Comparison of ENCODE assay signal across 9 cellular contexts in the genomic region with DNA sequence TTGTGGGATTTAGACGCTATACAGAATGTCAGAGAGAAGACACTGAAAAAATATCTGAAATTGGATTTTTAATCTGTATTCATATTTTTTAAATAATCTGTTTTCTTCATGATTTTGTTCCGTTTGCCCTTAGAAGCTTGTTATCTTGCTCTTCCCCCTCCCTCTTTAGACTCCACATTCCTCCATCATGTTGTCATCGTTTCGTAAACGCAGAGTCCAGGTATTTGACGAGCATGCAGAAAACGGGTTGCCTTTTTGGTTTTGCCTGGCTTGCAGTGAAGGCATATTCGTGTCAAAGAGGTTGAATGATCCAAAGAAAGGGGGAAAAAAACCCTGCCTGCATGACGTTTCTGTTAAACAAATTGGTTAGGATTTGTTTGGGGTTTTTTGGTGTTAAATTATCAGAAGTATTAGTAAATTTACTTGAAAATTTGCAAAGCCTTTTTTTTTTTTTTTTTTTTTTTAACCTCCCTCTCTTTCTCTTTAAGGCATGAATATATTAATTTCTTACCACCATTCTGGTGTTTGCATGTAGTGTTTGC. TPM values are rescaled to one million over a fixed set of nuclear protein-coding genes. Genes with fewer than 3 reads are reported as not detected.
A peak's percentile ranks its signal among the peaks of the same experiment; 100 is the strongest.
DNase-seq lines count a peak whose midpoint lies in the region; ATAC-seq and TF ChIP-seq lines count a peak whose summit lies in the region.
"Had no signal": no experiment of that assay in that cellular context is flagged by ENCODE, and none has a peak within 500 bp of the region (broad histone marks: within the 10 kb centered on the region; RNA-seq: fewer than 3 reads in every experiment).

No MANE protein-coding gene starts in this region.

- peak overlapping the region; percentile 83 for H3K9ac ChIP-seq in HCT116 (ENCODE audit: low read length)
- peak overlapping the region; percentile 34 for H3K9ac ChIP-seq in smooth muscle cell (ENCODE audit: low read depth)

- no TSS peak for BruUV-seq in HCT116 (replicated peaks; lab: Mats Ljungman, UMichigan)

- WGBS in gastroesophageal sphincter (ENCODE audit: low coverage in 1 of 2), 2 donors, result 4 to 14% methylated on average over 5 to 9 of the region's 9 CpGs
- WGBS in smooth muscle cell (ENCODE audit: low lambda C conversion rate), result 10% methylated on average over 9 of the region's 9 CpGs
- 20% methylated on average over 9 of the region's 9 CpGs for WGBS in prostate gland

- CTCF ChIA-PET in HCT116 (lab: Charles Lee), result interaction anchor here (1.1 to 1.9 kb wide), 2 partner anchors 80 to 117 kb away, joined by 3 to 7 read pairs; no protein-coding TSS in a partner anchor

- H3K79me2 ChIP-seq in HCT116 (ENCODE audit: insufficient read depth, low read length), result peaks cover 73% of the 10 kb centered on the region
- H3K79me2 ChIP-seq in smooth muscle cell (ENCODE audit: low read depth), result peaks cover 60% of the 10 kb centered on the region

- DNase-seq in HCT116 (ENCODE audit: low read depth, low spot score) (peak; percentile 46), SW480 (ENCODE audit: low spot score) (peak; percentile 77), smooth muscle cell (lab: John Stamatoyannopoulos, UW; ENCODE audit: unreplicated experiment) (no peak), prostate gland (ENCODE audit: low spot score) (no peak)
- DNase-seq in activated naive CD4-positive, alpha-beta T cell treated with anti-CD3 and anti-CD28 coated beads, Interleukin-2, amount 50 U/mL, for 72 hours (ENCODE audit: low spot score in 2 of 2), result no peak

- H3K9me3 ChIP-seq in HCT116 (ENCODE audit: control insufficient read depth in 1 of 2, insufficient read depth in 1 of 2, low read depth in 1 of 2, low read length in 2 of 2) (no peaks in the 10 kb centered on the region), gastroesophageal sphincter (no peaks in the 10 kb centered on the region), smooth muscle cell (replicated peaks; ENCODE audit: low read depth) (no peaks in the 10 kb centered on the region), prostate gland (no peaks in the 10 kb centered on the region)

- H3K27ac ChIP-seq in HCT116 (ENCODE audit: low read depth, low read length) (peak overlapping the region; percentile 44; the same call in 1 of the 2 replicates), gastroesophageal sphincter (peak overlapping the region; percentile 88 to 100 (median 98)), smooth muscle cell (ENCODE audit: low read depth) (peak overlapping the region; percentile 81), prostate gland (peak overlapping the region in 1 of 2 donors; percentile 26)

- H3K27me3 ChIP-seq in HCT116 (ENCODE audit: insufficient read depth, low read length) (no peaks in the 10 kb centered on the region), gastroesophageal sphincter (no peaks in the 10 kb centered on the region), smooth muscle cell (ENCODE audit: low read depth) (no peaks in the 10 kb centered on the region), prostate gland (replicated peaks; ENCODE audit: insufficient read depth) (no peaks in the 10 kb centered on the region)

- H3K36me3 Mint-ChIP-seq in activated naive CD4-positive, alpha-beta T cell treated with anti-CD3 and anti-CD28 coated beads, Interleukin-2, amount 50 U/mL, for 72 hours, result peaks cover 0 to 7% of the 10 kb centered on the region in 2 donors

- H3K4me1 ChIP-seq in HCT116 (ENCODE audit: control insufficient read depth in 1 of 2, insufficient read depth in 2 of 2, low read length in 2 of 2) (peaks cover 51 to 71% of the 10 kb centered on the region in 2 experiments), gastroesophageal sphincter (peaks cover 27 to 84% (median 44%) of the 10 kb centered on the region in 3 donors), smooth muscle cell (ENCODE audit: low read depth) (peaks cover 51% of the 10 kb centered on the region), prostate gland (replicated peaks) (peaks cover 16% of the 10 kb centered on the region)

- H3K4me3 ChIP-seq in HCT116 (replicated peaks in 1 of 2; ENCODE audit: low read depth in 1 of 2, low read length in 2 of 2) (peak overlapping the region; percentile 15 to 93; a peak in 3 of 4 replicates), gastroesophageal sphincter (peak overlapping the region in 1 of 2 donors; percentile 87), smooth muscle cell (peak overlapping the region; percentile 92), prostate gland (no peak overlapping the region)

- TF ChIP-seq POLR2A in HCT116 (IDR thresholded peaks at IDR 0.05; ENCODE audit: borderline replicate concordance, extremely low read depth, insufficient read depth, insufficient read length), result no peak
- TF ChIP-seq POLR2A in gastroesophageal sphincter (IDR thresholded peaks at IDR 0.05), result no peak
- no peak for TF ChIP-seq POLR2A in prostate gland (IDR thresholded peaks at IDR 0.05)

- RAD21 ChIA-PET in HCT116 (lab: Charles Lee; ENCODE audit: low non-redundant PET in 1 of 2, low total read pairs in 2 of 2, uncharacterized antibody in 2 of 2, unreplicated experiment in 2 of 2), result no interaction called here

- peak overlapping the region; percentile 88 for H3K4me2 ChIP-seq in HCT116 (ENCODE audit: low read length)
- H3K4me2 ChIP-seq in smooth muscle cell, result peak overlapping the region; percentile 94

- H3K9me2 ChIP-seq in HCT116 (ENCODE audit: insufficient read depth), result no peaks in the 10 kb centered on the region

- POLR2A ChIA-PET in HCT116 (lab: Charles Lee), result interaction anchor here (1.1 to 2.1 kb wide), 4 partner anchors 10 to 34 kb away, joined by 3 to 6 read pairs (median 4); no protein-coding TSS in a partner anchor

- no peak overlapping the region for H3K27ac Mint-ChIP-seq in activated naive CD4-positive, alpha-beta T cell treated with anti-CD3 and anti-CD28 coated beads, Interleukin-2, amount 50 U/mL, for 72 hours

- TF ChIP-seq CTCF in HCT116 (IDR thresholded peaks at IDR 0.05 in 2 of 3, conservative IDR thresholded peaks at IDR 0.05 in 1 of 3; ENCODE audit: borderline replicate concordance in 1 of 3, insufficient read depth in 1 of 3, low read depth in 2 of 3, low read length in 2 of 3) (no peak), gastroesophageal sphincter (IDR thresholded peaks at IDR 0.05) (no peak), smooth muscle cell (IDR thresholded peaks at IDR 0.05; ENCODE audit: borderline replicate concordance, insufficient read depth, poor library complexity, severe bottlenecking) (no peak), prostate gland (IDR thresholded peaks at IDR 0.05) (no peak)

- intact Hi-C loops in HCT116 (cut with micrococcal nuclease), result loop anchor here (10.0 kb wide), 1 partner anchor 260 kb away; no protein-coding TSS in a partner anchor
- intact Hi-C loops in prostate gland (cut with DNase I), result loop anchor here (10.0 kb wide), 1 partner anchor 50 kb away; no protein-coding TSS in a partner anchor

- H3K36me3 ChIP-seq in HCT116 (ENCODE audit: control insufficient read depth in 1 of 2, insufficient read depth in 2 of 2, low read length in 2 of 2), result no peaks in the 10 kb centered on the region; a peak in 1 of 4 replicates
- no peaks in the 10 kb centered on the region for H3K36me3 ChIP-seq in gastroesophageal sphincter
- no peaks in the 10 kb centered on the region for H3K36me3 ChIP-seq in smooth muscle cell (ENCODE audit: low read depth)
- H3K36me3 ChIP-seq in prostate gland, result no peaks in the 10 kb centered on the region

- H3K9me3 Mint-ChIP-seq in activated naive CD4-positive, alpha-beta T cell treated with anti-CD3 and anti-CD28 coated beads, Interleukin-2, amount 50 U/mL, for 72 hours, result no peaks in the 10 kb centered on the region
- H3K9me3 Mint-ChIP-seq: central memory CD8-positive, alpha-beta T cell had no signal

- no peak for TF ChIP-seq EP300 in gastroesophageal sphincter (IDR thresholded peaks at IDR 0.05)

- H3F3A ChIP-seq in smooth muscle cell (ENCODE audit: low read depth), result peaks cover 19% of the 10 kb centered on the region

- no peak for ATAC-seq in HCT116
- ATAC-seq in gastroesophageal sphincter, result no peak
- ATAC-seq in HG02840 (IDR thresholded peaks at IDR 0.05; ENCODE audit: low FRiP score, unreplicated experiment), result no peak
- no peak for ATAC-seq in HG02973 (IDR thresholded peaks at IDR 0.05; ENCODE audit: unreplicated experiment)
- no peak for ATAC-seq in activated naive CD4-positive, alpha-beta T cell treated with anti-CD3 and anti-CD28 coated beads, Interleukin-2, amount 50 U/mL, for 72 hours

- H2AFZ ChIP-seq in HCT116 (ENCODE audit: low read depth, low read length, poor library complexity, severe bottlenecking), result no peak overlapping the region
- no peak overlapping the region for H2AFZ ChIP-seq in smooth muscle cell (ENCODE audit: low read depth)

- no peak for TF ChIP-seq RAD21 in HCT116 (IDR thresholded peaks at IDR 0.05; ENCODE audit: low read depth)

- H4K20me1 ChIP-seq in HCT116 (ENCODE audit: insufficient read depth) (peaks cover 10% of the 10 kb centered on the region; the same call in 1 of the 2 replicates), smooth muscle cell (ENCODE audit: low read depth) (peaks cover 72% of the 10 kb centered on the region)

TF ChIP-seq in HCT116, 20 proteins besides CTCF, POLR2A, EP300 and RAD21 (continues in another document):
- TF ChIP-seq SIN3A (IDR thresholded peaks at IDR 0.05; ENCODE audit: low read depth) (0 out of 2 replicates have a peak, but pooled peaks have one; percentile 28), ZNF274 (IDR thresholded peaks at IDR 0.05; ENCODE audit: low read depth, low read length) (no peak), CEBPB (IDR thresholded peaks at IDR 0.05; ENCODE audit: low read depth) (peak; percentile 65; the same call in 1 of the 2 replicates), ATF3 (IDR thresholded peaks at IDR 0.05) (peak; percentile 76; the same call in 1 of the 2 replicates), JUND (IDR thresholded peaks at IDR 0.05) (peak; percentile 64)

RNA-seq across cellular contexts. Expression of gene SPTAN1, which starts 2.9 kb away (rescaled TPM):
- total RNA-seq in HCT116 (2021; ENCODE audit: unreplicated experiment), result 111 TPM
- polyA plus RNA-seq in HCT116 (2012), result 97.8 and 99.6 TPM in 2 replicates
- 100 to 1,000 TPM; 223 to 390 (median 286) TPM for total RNA-seq in gastroesophageal sphincter
- total RNA-seq in smooth muscle cell, result 143 and 145 TPM in 2 replicates
- polyA plus RNA-seq in smooth muscle cell, result 84.9 and 115 TPM in 2 replicates
- 100 to 1,000 TPM; 130 to 472 TPM for total RNA-seq in prostate gland
- 100 to 1,000 TPM; 242 to 278 TPM for total RNA-seq in activated naive CD4-positive, alpha-beta T cell treated with anti-CD3 and anti-CD28 coated beads, Interleukin-2, amount 50 U/mL, for 72 hours

RNA-seq across cellular contexts. Expression of gene GLE1, which starts 50.7 kb away (rescaled TPM):
- total RNA-seq in HCT116 (2021; ENCODE audit: unreplicated experiment) (36.6 TPM), gastroesophageal sphincter (10 to 100 TPM; 18.7 to 32.4 (median 26.9) TPM), smooth muscle cell (14.1 and 16.0 TPM in 2 replicates), prostate gland (10 to 100 TPM; 31.5 to 34.2 TPM)
- polyA plus RNA-seq in HCT116 (2012), result 21.6 and 26.1 TPM in 2 replicates
- polyA plus RNA-seq in smooth muscle cell, result 11.2 and 11.8 TPM in 2 replicates
- 10 to 100 TPM; 51.4 to 57.0 TPM for total RNA-seq in activated naive CD4-positive, alpha-beta T cell treated with anti-CD3 and anti-CD28 coated beads, Interleukin-2, amount 50 U/mL, for 72 hours

Comparison
In these comparisons a context has a peak if more than half of its experiments do, and no peak if none do; other contexts are left out.
1. DNase-seq: peak in HCT116 (single experiment) and SW480 (single experiment); none in smooth muscle cell (single experiment), prostate gland (single experiment) and activated naive CD4-positive, alpha-beta T cell treated with anti-CD3 and anti-CD28 coated beads, Interleukin-2, amount 50 U/mL, for 72 hours (0 of 2).
2. H3K4me3 ChIP-seq: peak in HCT116 (2 of 2) and smooth muscle cell (single experiment); none in prostate gland (0 of 2).